ENCODE assay signal across 1 cellular context in the genomic region with DNA sequence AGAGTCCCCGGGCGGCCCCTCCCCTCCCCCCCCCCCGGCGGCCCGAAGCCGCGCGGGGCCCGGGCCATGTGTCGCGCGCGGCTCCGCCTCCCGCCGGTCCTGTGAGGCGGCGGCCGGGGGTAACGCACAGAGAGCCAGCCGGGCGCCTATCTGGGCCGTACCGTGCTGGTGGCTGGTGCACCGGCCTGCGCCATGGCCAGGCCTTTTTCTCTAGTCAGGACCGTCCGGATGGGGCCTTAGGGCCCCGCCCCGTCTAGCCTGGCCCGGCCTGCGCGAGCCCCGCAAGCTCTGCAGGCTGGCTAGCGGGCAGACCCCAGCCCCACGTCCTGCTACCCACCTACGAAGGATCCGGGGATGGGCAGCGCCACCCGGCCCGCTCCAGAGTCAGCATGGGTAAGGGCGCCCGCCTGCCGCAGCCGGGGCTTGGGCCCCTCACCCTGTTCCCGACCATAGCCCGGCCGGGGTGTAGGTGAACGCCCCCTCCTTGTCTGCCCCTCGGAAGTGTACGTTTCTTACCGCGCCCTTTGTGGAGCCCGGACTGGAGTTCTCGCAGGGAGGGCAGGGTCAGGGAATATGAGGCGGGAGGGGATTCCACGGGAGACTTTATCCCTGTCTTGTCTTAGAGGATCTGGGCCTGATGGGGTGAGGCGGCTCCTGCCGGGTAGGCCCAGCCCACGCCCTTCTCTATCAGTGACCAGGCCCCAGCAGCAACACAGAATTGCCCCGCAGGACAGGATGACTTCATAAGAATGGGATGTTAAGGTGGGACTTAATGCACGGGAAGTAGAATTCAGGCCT.
A peak's percentile ranks its signal among the peaks of the same experiment; 100 is the strongest.
TF ChIP-seq lines count a peak whose summit lies in the region.

A gene with protein sequence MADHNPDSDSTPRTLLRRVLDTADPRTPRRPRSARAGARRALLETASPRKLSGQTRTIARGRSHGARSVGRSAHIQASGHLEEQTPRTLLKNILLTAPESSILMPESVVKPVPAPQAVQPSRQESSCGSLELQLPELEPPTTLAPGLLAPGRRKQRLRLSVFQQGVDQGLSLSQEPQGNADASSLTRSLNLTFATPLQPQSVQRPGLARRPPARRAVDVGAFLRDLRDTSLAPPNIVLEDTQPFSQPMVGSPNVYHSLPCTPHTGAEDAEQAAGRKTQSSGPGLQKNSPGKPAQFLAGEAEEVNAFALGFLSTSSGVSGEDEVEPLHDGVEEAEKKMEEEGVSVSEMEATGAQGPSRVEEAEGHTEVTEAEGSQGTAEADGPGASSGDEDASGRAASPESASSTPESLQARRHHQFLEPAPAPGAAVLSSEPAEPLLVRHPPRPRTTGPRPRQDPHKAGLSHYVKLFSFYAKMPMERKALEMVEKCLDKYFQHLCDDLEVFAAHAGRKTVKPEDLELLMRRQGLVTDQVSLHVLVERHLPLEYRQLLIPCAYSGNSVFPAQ (minus strand): TSS at position 630 of the 798 bp plus-strand sequence. CDS start 13,834 bp downstream, outside the sequence.

TF ChIP-seq in HepG2, 621 proteins besides CTCF, POLR2A, EP300 and RAD21 (continued from another document and continues in another):
- TF ChIP-seq ZNF850 (CRISPR knock-in tag; conservative IDR thresholded peaks at IDR 0.05) (no peak), ZNF225 (CRISPR knock-in tag; IDR thresholded peaks at IDR 0.05) (peak; percentile 57; the same call in 1 of the 2 replicates), ZNF496 (CRISPR knock-in tag; IDR thresholded peaks at IDR 0.05; ENCODE audit: insufficient replicate concordance) (no peak), ZKSCAN1 (IDR thresholded peaks at IDR 0.05; ENCODE audit: low read length) (no peak), MEIS2 (CRISPR knock-in tag; IDR thresholded peaks at IDR 0.05) (peak; percentile 10; the same call in 1 of the 2 replicates), NR3C1 (CRISPR knock-in tag; IDR thresholded peaks at IDR 0.05) (no peak), GFI1 (CRISPR knock-in tag; IDR thresholded peaks at IDR 0.05; ENCODE audit: borderline replicate concordance) (no peak), ZNF451 (CRISPR knock-in tag; IDR thresholded peaks at IDR 0.05) (peak; percentile 55; the same call in 1 of the 2 replicates), RBM39 (IDR thresholded peaks at IDR 0.05; ENCODE audit: low read depth, low read length, poor library complexity, severe bottlenecking) (no peak), ZNF501 (CRISPR knock-in tag; IDR thresholded peaks at IDR 0.05) (no peak), GPN1 (CRISPR knock-in tag; IDR thresholded peaks at IDR 0.05; ENCODE audit: borderline replicate concordance) (no peak), ZNF343 (CRISPR knock-in tag; IDR thresholded peaks at IDR 0.05) (no peak), ERF (CRISPR knock-in tag; IDR thresholded peaks at IDR 0.05) (no peak; the same call in 1 of the 2 replicates), KDM1A (CRISPR knock-in tag; IDR thresholded peaks at IDR 0.05) (no peak), MAFG (CRISPR knock-in tag; IDR thresholded peaks at IDR 0.05) (no peak), KLF12 (CRISPR knock-in tag; IDR thresholded peaks at IDR 0.05; ENCODE audit: borderline replicate concordance) (no peak; the same call in 1 of the 2 replicates), NFKB2 (CRISPR knock-in tag; IDR thresholded peaks at IDR 0.05; ENCODE audit: borderline replicate concordance) (no peak), ZZZ3 (CRISPR knock-in tag; IDR thresholded peaks at IDR 0.05; ENCODE audit: borderline replicate concordance) (no peak), MAFF (IDR thresholded peaks at IDR 0.05; ENCODE audit: low read depth, low read length) (no peak), CHD2 (IDR thresholded peaks at IDR 0.05; ENCODE audit: low read depth, low read length) (no peak), ZNF550 (CRISPR knock-in tag; IDR thresholded peaks at IDR 0.05; ENCODE audit: borderline replicate concordance) (no peak), ELF1 (CRISPR knock-in tag; IDR thresholded peaks at IDR 0.05) (no peak), ISL2 (CRISPR knock-in tag; IDR thresholded peaks at IDR 0.05) (no peak), ZNF747 (CRISPR knock-in tag; IDR thresholded peaks at IDR 0.05; ENCODE audit: borderline replicate concordance) (no peak), CREB1 (IDR thresholded peaks at IDR 0.05) (no peak), CREB1 (CRISPR knock-in tag; IDR thresholded peaks at IDR 0.05) (no peak), ZBTB20 (CRISPR knock-in tag; IDR thresholded peaks at IDR 0.05; ENCODE audit: borderline replicate concordance, low read depth) (peak; percentile 37; the same call in 1 of the 2 replicates), HMGA1 (CRISPR knock-in tag; conservative IDR thresholded peaks at IDR 0.05) (no peak), ZNF737 (CRISPR knock-in tag; IDR thresholded peaks at IDR 0.05; ENCODE audit: borderline replicate concordance) (no peak), ZNF777 (CRISPR knock-in tag; IDR thresholded peaks at IDR 0.05) (peak; percentile 85), ZNF562 (CRISPR knock-in tag; IDR thresholded peaks at IDR 0.05; ENCODE audit: borderline replicate concordance) (no peak), TSC22D2 (CRISPR knock-in tag; IDR thresholded peaks at IDR 0.05; ENCODE audit: borderline replicate concordance) (no peak), BHLHE40 (IDR thresholded peaks at IDR 0.05; ENCODE audit: low read length) (no peak), RNF2 (conservative IDR thresholded peaks at IDR 0.05; ENCODE audit: low read depth) (no peak), ZNF17 (CRISPR knock-in tag; IDR thresholded peaks at IDR 0.05) (no peak), PAX8 (CRISPR knock-in tag; IDR thresholded peaks at IDR 0.05; ENCODE audit: borderline replicate concordance) (no peak), ZNF605 (CRISPR knock-in tag; IDR thresholded peaks at IDR 0.05) (no peak), ZFYVE20 (CRISPR knock-in tag; IDR thresholded peaks at IDR 0.05; ENCODE audit: borderline replicate concordance, low read depth) (0 out of 2 replicates have a peak, but pooled peaks have one; percentile 44), ZNF674 (CRISPR knock-in tag; IDR thresholded peaks at IDR 0.05; ENCODE audit: low read depth) (no peak), ZMYM2 (CRISPR knock-in tag; IDR thresholded peaks at IDR 0.05) (no peak), ZC3H4 (CRISPR knock-in tag; IDR thresholded peaks at IDR 0.05; ENCODE audit: borderline replicate concordance) (no peak), ZNF136 (CRISPR knock-in tag; IDR thresholded peaks at IDR 0.05; ENCODE audit: low read depth) (no peak), ZNF331 (CRISPR knock-in tag; IDR thresholded peaks at IDR 0.05) (no peak), HNRNPLL (IDR thresholded peaks at IDR 0.05; ENCODE audit: low read depth, low read length, poor library complexity, severe bottlenecking) (no peak), HDAC2 (CRISPR knock-in tag; IDR thresholded peaks at IDR 0.05) (no peak)
- TF ChIP-seq, protein P1, sequence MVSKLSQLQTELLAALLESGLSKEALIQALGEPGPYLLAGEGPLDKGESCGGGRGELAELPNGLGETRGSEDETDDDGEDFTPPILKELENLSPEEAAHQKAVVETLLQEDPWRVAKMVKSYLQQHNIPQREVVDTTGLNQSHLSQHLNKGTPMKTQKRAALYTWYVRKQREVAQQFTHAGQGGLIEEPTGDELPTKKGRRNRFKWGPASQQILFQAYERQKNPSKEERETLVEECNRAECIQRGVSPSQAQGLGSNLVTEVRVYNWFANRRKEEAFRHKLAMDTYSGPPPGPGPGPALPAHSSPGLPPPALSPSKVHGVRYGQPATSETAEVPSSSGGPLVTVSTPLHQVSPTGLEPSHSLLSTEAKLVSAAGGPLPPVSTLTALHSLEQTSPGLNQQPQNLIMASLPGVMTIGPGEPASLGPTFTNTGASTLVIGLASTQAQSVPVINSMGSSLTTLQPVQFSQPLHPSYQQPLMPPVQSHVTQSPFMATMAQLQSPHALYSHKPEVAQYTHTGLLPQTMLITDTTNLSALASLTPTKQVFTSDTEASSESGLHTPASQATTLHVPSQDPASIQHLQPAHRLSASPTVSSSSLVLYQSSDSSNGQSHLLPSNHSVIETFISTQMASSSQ (IDR thresholded peaks at IDR 0.05; ENCODE audit: low read depth): no peak
- TF ChIP-seq, protein P1 (CRISPR knock-in tag; IDR thresholded peaks at IDR 0.05; ENCODE audit: borderline replicate concordance): no peak
- TF ChIP-seq, protein P2, sequence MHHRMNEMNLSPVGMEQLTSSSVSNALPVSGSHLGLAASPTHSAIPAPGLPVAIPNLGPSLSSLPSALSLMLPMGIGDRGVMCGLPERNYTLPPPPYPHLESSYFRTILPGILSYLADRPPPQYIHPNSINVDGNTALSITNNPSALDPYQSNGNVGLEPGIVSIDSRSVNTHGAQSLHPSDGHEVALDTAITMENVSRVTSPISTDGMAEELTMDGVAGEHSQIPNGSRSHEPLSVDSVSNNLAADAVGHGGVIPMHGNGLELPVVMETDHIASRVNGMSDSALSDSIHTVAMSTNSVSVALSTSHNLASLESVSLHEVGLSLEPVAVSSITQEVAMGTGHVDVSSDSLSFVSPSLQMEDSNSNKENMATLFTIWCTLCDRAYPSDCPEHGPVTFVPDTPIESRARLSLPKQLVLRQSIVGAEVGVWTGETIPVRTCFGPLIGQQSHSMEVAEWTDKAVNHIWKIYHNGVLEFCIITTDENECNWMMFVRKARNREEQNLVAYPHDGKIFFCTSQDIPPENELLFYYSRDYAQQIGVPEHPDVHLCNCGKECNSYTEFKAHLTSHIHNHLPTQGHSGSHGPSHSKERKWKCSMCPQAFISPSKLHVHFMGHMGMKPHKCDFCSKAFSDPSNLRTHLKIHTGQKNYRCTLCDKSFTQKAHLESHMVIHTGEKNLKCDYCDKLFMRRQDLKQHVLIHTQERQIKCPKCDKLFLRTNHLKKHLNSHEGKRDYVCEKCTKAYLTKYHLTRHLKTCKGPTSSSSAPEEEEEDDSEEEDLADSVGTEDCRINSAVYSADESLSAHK (CRISPR knock-in tag; IDR thresholded peaks at IDR 0.05; ENCODE audit: borderline replicate concordance): no peak
- TF ChIP-seq, protein P3, sequence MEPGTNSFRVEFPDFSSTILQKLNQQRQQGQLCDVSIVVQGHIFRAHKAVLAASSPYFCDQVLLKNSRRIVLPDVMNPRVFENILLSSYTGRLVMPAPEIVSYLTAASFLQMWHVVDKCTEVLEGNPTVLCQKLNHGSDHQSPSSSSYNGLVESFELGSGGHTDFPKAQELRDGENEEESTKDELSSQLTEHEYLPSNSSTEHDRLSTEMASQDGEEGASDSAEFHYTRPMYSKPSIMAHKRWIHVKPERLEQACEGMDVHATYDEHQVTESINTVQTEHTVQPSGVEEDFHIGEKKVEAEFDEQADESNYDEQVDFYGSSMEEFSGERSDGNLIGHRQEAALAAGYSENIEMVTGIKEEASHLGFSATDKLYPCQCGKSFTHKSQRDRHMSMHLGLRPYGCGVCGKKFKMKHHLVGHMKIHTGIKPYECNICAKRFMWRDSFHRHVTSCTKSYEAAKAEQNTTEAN (CRISPR knock-in tag; conservative IDR thresholded peaks at IDR 0.05): no peak
- TF ChIP-seq, protein P4, sequence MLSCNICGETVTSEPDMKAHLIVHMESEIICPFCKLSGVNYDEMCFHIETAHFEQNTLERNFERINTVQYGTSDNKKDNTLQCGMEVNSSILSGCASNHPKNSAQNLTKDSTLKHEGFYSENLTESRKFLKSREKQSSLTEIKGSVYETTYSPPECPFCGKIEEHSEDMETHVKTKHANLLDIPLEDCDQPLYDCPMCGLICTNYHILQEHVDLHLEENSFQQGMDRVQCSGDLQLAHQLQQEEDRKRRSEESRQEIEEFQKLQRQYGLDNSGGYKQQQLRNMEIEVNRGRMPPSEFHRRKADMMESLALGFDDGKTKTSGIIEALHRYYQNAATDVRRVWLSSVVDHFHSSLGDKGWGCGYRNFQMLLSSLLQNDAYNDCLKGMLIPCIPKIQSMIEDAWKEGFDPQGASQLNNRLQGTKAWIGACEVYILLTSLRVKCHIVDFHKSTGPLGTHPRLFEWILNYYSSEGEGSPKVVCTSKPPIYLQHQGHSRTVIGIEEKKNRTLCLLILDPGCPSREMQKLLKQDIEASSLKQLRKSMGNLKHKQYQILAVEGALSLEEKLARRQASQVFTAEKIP (CRISPR knock-in tag; IDR thresholded peaks at IDR 0.05; ENCODE audit: borderline replicate concordance): no peak
- TF ChIP-seq, protein P5, sequence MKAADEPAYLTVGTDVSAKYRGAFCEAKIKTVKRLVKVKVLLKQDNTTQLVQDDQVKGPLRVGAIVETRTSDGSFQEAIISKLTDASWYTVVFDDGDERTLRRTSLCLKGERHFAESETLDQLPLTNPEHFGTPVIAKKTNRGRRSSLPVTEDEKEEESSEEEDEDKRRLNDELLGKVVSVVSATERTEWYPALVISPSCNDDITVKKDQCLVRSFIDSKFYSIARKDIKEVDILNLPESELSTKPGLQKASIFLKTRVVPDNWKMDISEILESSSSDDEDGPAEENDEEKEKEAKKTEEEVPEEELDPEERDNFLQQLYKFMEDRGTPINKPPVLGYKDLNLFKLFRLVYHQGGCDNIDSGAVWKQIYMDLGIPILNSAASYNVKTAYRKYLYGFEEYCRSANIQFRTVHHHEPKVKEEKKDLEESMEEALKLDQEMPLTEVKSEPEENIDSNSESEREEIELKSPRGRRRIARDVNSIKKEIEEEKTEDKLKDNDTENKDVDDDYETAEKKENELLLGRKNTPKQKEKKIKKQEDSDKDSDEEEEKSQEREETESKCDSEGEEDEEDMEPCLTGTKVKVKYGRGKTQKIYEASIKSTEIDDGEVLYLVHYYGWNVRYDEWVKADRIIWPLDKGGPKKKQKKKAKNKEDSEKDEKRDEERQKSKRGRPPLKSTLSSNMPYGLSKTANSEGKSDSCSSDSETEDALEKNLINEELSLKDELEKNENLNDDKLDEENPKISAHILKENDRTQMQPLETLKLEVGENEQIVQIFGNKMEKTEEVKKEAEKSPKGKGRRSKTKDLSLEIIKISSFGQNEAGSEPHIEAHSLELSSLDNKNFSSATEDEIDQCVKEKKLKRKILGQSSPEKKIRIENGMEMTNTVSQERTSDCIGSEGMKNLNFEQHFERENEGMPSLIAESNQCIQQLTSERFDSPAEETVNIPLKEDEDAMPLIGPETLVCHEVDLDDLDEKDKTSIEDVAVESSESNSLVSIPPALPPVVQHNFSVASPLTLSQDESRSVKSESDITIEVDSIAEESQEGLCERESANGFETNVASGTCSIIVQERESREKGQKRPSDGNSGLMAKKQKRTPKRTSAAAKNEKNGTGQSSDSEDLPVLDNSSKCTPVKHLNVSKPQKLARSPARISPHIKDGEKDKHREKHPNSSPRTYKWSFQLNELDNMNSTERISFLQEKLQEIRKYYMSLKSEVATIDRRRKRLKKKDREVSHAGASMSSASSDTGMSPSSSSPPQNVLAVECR (CRISPR knock-in tag; IDR thresholded peaks at IDR 0.05; ENCODE audit: borderline replicate concordance): no peak; the same call in 1 of the 2 replicates
- TF ChIP-seq, protein P6, sequence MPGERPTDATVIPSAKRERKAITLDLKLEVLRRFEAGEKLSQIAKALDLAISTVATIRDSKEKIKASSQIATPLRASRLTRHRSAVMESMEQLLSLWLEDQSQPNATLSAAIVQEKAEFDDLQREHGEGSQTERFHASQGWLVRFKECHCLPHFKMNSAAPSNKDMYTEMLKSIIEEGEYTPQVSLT (CRISPR knock-in tag; IDR thresholded peaks at IDR 0.05; ENCODE audit: borderline replicate concordance, low read depth): no peak
